In genomic region chr7:127387974-127388373, GRCh38 we compare ENCODE assay signal across 18 cellular contexts. TPM values are rescaled to one million over a fixed set of nuclear protein-coding genes. Genes with fewer than 3 reads are reported as not detected.
DNase-seq lines count a peak whose midpoint lies in the region; ATAC-seq, FAIRE-seq and TF ChIP-seq lines count a peak whose summit lies in the region.
"Had no signal": no experiment of that assay in that cellular context is flagged by ENCODE, and none has a peak within 500 bp of the region (broad histone marks: within the 10 kb centered on the region; RNA-seq: fewer than 3 reads in every experiment).

No MANE protein-coding gene starts in this region.

- H3K4me2 ChIP-seq in Loucy (ENCODE audit: low read depth, low read length, poor library complexity, severe bottlenecking) (peak overlapping the region; percentile 97), astrocyte (ENCODE audit: low read length) (no peak overlapping the region)

- H3K36me3 ChIP-seq in Loucy (ENCODE audit: insufficient read depth, low read length) (peaks cover 33% of the 10 kb centered on the region), astrocyte (ENCODE audit: insufficient read depth, low read length) (peaks cover 13% of the 10 kb centered on the region)

- H2AFZ ChIP-seq in Loucy (ENCODE audit: low read length) (no peak overlapping the region), astrocyte (ENCODE audit: low read depth, low read length) (no peak overlapping the region)

- H3K4me1 Mint-ChIP-seq in activated T-cell treated with anti-CD3 and anti-CD28 coated beads, Interleukin-2, amount 50 U/mL, for 72 hours (ENCODE audit: low read depth) = peaks cover 62% of the 10 kb centered on the region
- peaks cover 19% of the 10 kb centered on the region for H3K4me1 Mint-ChIP-seq in astrocyte (ENCODE audit: low read depth, unreplicated experiment)
- H3K4me1 Mint-ChIP-seq in naive thymus-derived CD8-positive, alpha-beta T cell = peaks cover 33 to 76% (median 62%) of the 10 kb centered on the region in 4 donors
- peaks cover 49% of the 10 kb centered on the region for H3K4me1 Mint-ChIP-seq in T-helper 2 cell treated with Interferon-gamma antibody and Interleukin-4, amounts not matched to agents 5 μg/mL and 100 μg/mL, for 36 hours (ENCODE audit: low read depth)

- no peaks in the 10 kb centered on the region for H3K27me3 ChIP-seq in Loucy (ENCODE audit: insufficient read depth, low read length, poor library complexity, severe bottlenecking)
- no peaks in the 10 kb centered on the region for H3K27me3 ChIP-seq in astrocyte (ENCODE audit: insufficient read depth, low read length)
- H3K27me3 ChIP-seq: BLaER1 treated with 17β-estradiol and CSF1 and Interleukin-3, amounts not matched to agents 10 nM and 100 nM had no signal

- no peak overlapping the region for H3K27ac Mint-ChIP-seq in activated T-cell treated with anti-CD3 and anti-CD28 coated beads, Interleukin-2, amount 50 U/mL, for 72 hours
- no peak overlapping the region for H3K27ac Mint-ChIP-seq in astrocyte (ENCODE audit: unreplicated experiment)
- peak overlapping the region in 1 of 10 donors; percentile 8 for H3K27ac Mint-ChIP-seq in naive thymus-derived CD8-positive, alpha-beta T cell
- H3K27ac Mint-ChIP-seq in T-helper 2 cell treated with Interferon-gamma antibody and Interleukin-4, amounts not matched to agents 5 μg/mL and 100 μg/mL, for 36 hours = no peak overlapping the region

- no peak for ATAC-seq in activated T-cell treated with anti-CD3 and anti-CD28 coated beads, Interleukin-2, amount 50 U/mL, for 72 hours (replicated peaks in 1 of 2)
- ATAC-seq in naive thymus-derived CD8-positive, alpha-beta T cell = no peak
- no peak for ATAC-seq in HG03354 (IDR thresholded peaks at IDR 0.05; ENCODE audit: poor library complexity, severe bottlenecking, unreplicated experiment)

- H3K4me3 ChIP-seq in Loucy (ENCODE audit: low read length, poor library complexity, severe bottlenecking) (peak overlapping the region; percentile 99), astrocyte (ENCODE audit: insufficient read depth, low read depth, low read length) (no peak overlapping the region)
- H3K4me3 ChIP-seq: BLaER1 treated with 17β-estradiol and CSF1 and Interleukin-3, amounts not matched to agents 10 nM and 100 nM had no signal

- peak overlapping the region; percentile 1 to 33 for H3K4me3 Mint-ChIP-seq in activated T-cell treated with anti-CD3 and anti-CD28 coated beads, Interleukin-2, amount 50 U/mL, for 72 hours
- H3K4me3 Mint-ChIP-seq in astrocyte (ENCODE audit: unreplicated experiment) = no peak overlapping the region
- H3K4me3 Mint-ChIP-seq in naive thymus-derived CD8-positive, alpha-beta T cell = peak overlapping the region in 8 of 10 donors; percentile 12 to 96 (median 53)
- H3K4me3 Mint-ChIP-seq in T-helper 2 cell treated with Interferon-gamma antibody and Interleukin-4, amounts not matched to agents 5 μg/mL and 100 μg/mL, for 36 hours = no peak overlapping the region

- H3K9me3 ChIP-seq in Loucy (ENCODE audit: insufficient read depth, low read depth, low read length) = no peaks in the 10 kb centered on the region
- no peaks in the 10 kb centered on the region for H3K9me3 ChIP-seq in astrocyte (ENCODE audit: insufficient read depth, low read depth, low read length)
- H3K9me3 ChIP-seq: BLaER1 treated with 17β-estradiol and CSF1 and Interleukin-3, amounts not matched to agents 10 nM and 100 nM had no signal

- FAIRE-seq in astrocyte (lab: Jason Lieb, UNC) = peak; percentile 5
- FAIRE-seq: H54 had no signal

- DNase-seq in activated T-cell treated with anti-CD3 and anti-CD28 coated beads, Interleukin-2, amount 50 U/mL, for 72 hours = no peak
- DNase-seq in activated T-cell treated with anti-CD3 and anti-CD28 coated beads for 4 hours (no peak), astrocyte (ENCODE audit: low read depth) (no peak), NCI-H1092 treated with DMSO at 0.1 percent for 48 hours (lab: John Stamatoyannopoulos, UW) (no peak)
- no peak for DNase-seq in naive thymus-derived CD8-positive, alpha-beta T cell
- DNase-seq in T-helper 2 cell treated with Interferon-gamma antibody and Interleukin-4, amounts not matched to agents 5 μg/mL and 100 μg/mL, for 36 hours (ENCODE audit: low spot score) = no peak
- DNase-seq: 8988T; COR-L47; DMS153; Karpas-422; NCI-H187 treated with DMSO at 0.1 percent for 48 hours; NCI-H69; NK-92 treated with Interleukin-12 subunit alpha and Interleukin-12 subunit beta, amount 100 ng/mL, for 24 hours; SHP77 had no signal

- H3F3A ChIP-seq in Loucy (ENCODE audit: low read depth) = no peaks in the 10 kb centered on the region

- H3K36me3 Mint-ChIP-seq in activated T-cell treated with anti-CD3 and anti-CD28 coated beads, Interleukin-2, amount 50 U/mL, for 72 hours (ENCODE audit: insufficient read depth in 2 of 2) = peaks cover 13 to 41% of the 10 kb centered on the region in 2 donors
- H3K36me3 Mint-ChIP-seq in astrocyte (ENCODE audit: low read depth, unreplicated experiment) = no peaks in the 10 kb centered on the region
- H3K36me3 Mint-ChIP-seq in naive thymus-derived CD8-positive, alpha-beta T cell = peaks cover 5 to 72% (median 35%) of the 10 kb centered on the region in 3 donors
- peaks cover 58% of the 10 kb centered on the region for H3K36me3 Mint-ChIP-seq in T-helper 2 cell treated with Interferon-gamma antibody and Interleukin-4, amounts not matched to agents 5 μg/mL and 100 μg/mL, for 36 hours (ENCODE audit: low read depth)

- H3K9ac ChIP-seq in Loucy (ENCODE audit: low read depth, low read length, poor library complexity, severe bottlenecking) = no peak overlapping the region
- no peak overlapping the region for H3K9ac ChIP-seq in astrocyte (ENCODE audit: low read length)

- H3K9me3 Mint-ChIP-seq in activated T-cell treated with anti-CD3 and anti-CD28 coated beads, Interleukin-2, amount 50 U/mL, for 72 hours = no peaks in the 10 kb centered on the region
- no peaks in the 10 kb centered on the region for H3K9me3 Mint-ChIP-seq in astrocyte (ENCODE audit: unreplicated experiment)
- no peaks in the 10 kb centered on the region for H3K9me3 Mint-ChIP-seq in naive thymus-derived CD8-positive, alpha-beta T cell
- H3K9me3 Mint-ChIP-seq in T-helper 2 cell treated with Interferon-gamma antibody and Interleukin-4, amounts not matched to agents 5 μg/mL and 100 μg/mL, for 36 hours = no peaks in the 10 kb centered on the region

- no peaks in the 10 kb centered on the region for H3K9me2 ChIP-seq in Loucy (replicated peaks; ENCODE audit: low read depth, low read length)

- H4K20me1 ChIP-seq in Loucy (ENCODE audit: insufficient read depth, low read length, poor library complexity, severe bottlenecking) (peaks cover 94% of the 10 kb centered on the region), astrocyte (ENCODE audit: insufficient read depth, low read length) (peaks cover 34% of the 10 kb centered on the region)

- no peak overlapping the region for H3K27ac ChIP-seq in astrocyte (ENCODE audit: low read depth, low read length)
- H3K27ac ChIP-seq: BLaER1 treated with 17β-estradiol and CSF1 and Interleukin-3, amounts not matched to agents 10 nM and 100 nM had no signal

- H3K4me1 ChIP-seq in Loucy (ENCODE audit: insufficient read depth, low read length, poor library complexity, severe bottlenecking) (peaks cover 52% of the 10 kb centered on the region), astrocyte (ENCODE audit: insufficient read depth, low read length) (peaks cover 3% of the 10 kb centered on the region)

- no peaks in the 10 kb centered on the region for H3K27me3 Mint-ChIP-seq in activated T-cell treated with anti-CD3 and anti-CD28 coated beads, Interleukin-2, amount 50 U/mL, for 72 hours (ENCODE audit: low read depth)
- no peaks in the 10 kb centered on the region for H3K27me3 Mint-ChIP-seq in astrocyte (ENCODE audit: low read depth, unreplicated experiment)
- H3K27me3 Mint-ChIP-seq in naive thymus-derived CD8-positive, alpha-beta T cell = no peaks in the 10 kb centered on the region
- no peaks in the 10 kb centered on the region for H3K27me3 Mint-ChIP-seq in T-helper 2 cell treated with Interferon-gamma antibody and Interleukin-4, amounts not matched to agents 5 μg/mL and 100 μg/mL, for 36 hours (ENCODE audit: low read depth)

- TF ChIP-seq CTCF in Loucy (conservative IDR thresholded peaks at IDR 0.05; ENCODE audit: low read length) = no peak
- TF ChIP-seq CTCF in astrocyte (IDR thresholded peaks at IDR 0.05; ENCODE audit: insufficient read depth, low read depth, low read length) = no peak

- peaks cover 90% of the 10 kb centered on the region for H3K79me2 ChIP-seq in Loucy (ENCODE audit: insufficient read depth, low read length)
- peaks cover 88% of the 10 kb centered on the region for H3K79me2 ChIP-seq in astrocyte (ENCODE audit: insufficient read depth, low read length)

- POLR2A ChIA-PET in naive thymus-derived CD8-positive, alpha-beta T cell (lab: Charles Lee) = no interaction called here

RNA-seq across cellular contexts. Expression of gene ZNF800, which starts 4.5 kb away (rescaled TPM):
- 10 to 100 TPM; 49.9 to 52.1 TPM for total RNA-seq in activated T-cell treated with anti-CD3 and anti-CD28 coated beads, Interleukin-2, amount 50 U/mL, for 72 hours
- total RNA-seq in astrocyte = 27.9 and 29.4 TPM in 2 replicates
- 10 to 100 TPM; 78.5 to 85.7 TPM for total RNA-seq in naive thymus-derived CD8-positive, alpha-beta T cell
- polyA plus RNA-seq in naive thymus-derived CD8-positive, alpha-beta T cell = 10 to 100 TPM; 50.0 to 61.3 (median 55.0) TPM

Comparison
In these comparisons a context has a peak if more than half of its experiments do, and no peak if none do; other contexts are left out.
1. H3K4me3 Mint-ChIP-seq: peak in activated T-cell treated with anti-CD3 and anti-CD28 coated beads, Interleukin-2, amount 50 U/mL, for 72 hours (2 of 2) and naive thymus-derived CD8-positive, alpha-beta T cell (8 of 10); none in astrocyte (single experiment) and T-helper 2 cell treated with Interferon-gamma antibody and Interleukin-4, amounts not matched to agents 5 μg/mL and 100 μg/mL, for 36 hours (single experiment).